1 cellular context compared by ENCODE assay signal in genomic region chr17:28745052-28745776, GRCh38.
TF ChIP-seq lines count a peak whose summit lies in the region.

No MANE protein-coding gene starts in this region.

TF ChIP-seq in H1, 55 proteins besides CTCF, POLR2A, EP300 and RAD21:
- no peak for TF ChIP-seq RNF2 (IDR thresholded peaks at IDR 0.05; ENCODE audit: borderline replicate concordance, low read depth, low read length, missing control alignments, poor library complexity, severe bottlenecking)
- TF ChIP-seq TCF12 (IDR thresholded peaks at IDR 0.05; ENCODE audit: low read depth, low read length), result no peak
- no peak for TF ChIP-seq CREB1 (IDR thresholded peaks at IDR 0.05)
- no peak for TF ChIP-seq ZNF274 (IDR thresholded peaks at IDR 0.05; ENCODE audit: borderline replicate concordance, extremely low read depth, low read length)
- no peak for TF ChIP-seq BRCA1 (IDR thresholded peaks at IDR 0.05; ENCODE audit: low read depth, low read length)
- TF ChIP-seq, protein P1, sequence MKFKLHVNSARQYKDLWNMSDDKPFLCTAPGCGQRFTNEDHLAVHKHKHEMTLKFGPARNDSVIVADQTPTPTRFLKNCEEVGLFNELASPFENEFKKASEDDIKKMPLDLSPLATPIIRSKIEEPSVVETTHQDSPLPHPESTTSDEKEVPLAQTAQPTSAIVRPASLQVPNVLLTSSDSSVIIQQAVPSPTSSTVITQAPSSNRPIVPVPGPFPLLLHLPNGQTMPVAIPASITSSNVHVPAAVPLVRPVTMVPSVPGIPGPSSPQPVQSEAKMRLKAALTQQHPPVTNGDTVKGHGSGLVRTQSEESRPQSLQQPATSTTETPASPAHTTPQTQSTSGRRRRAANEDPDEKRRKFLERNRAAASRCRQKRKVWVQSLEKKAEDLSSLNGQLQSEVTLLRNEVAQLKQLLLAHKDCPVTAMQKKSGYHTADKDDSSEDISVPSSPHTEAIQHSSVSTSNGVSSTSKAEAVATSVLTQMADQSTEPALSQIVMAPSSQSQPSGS (IDR thresholded peaks at IDR 0.05; ENCODE audit: low read length), result no peak
- TF ChIP-seq TAF7 (optimal IDR thresholded peaks at IDR 0.05; ENCODE audit: borderline replicate concordance, low read depth, low read length), result no peak
- TF ChIP-seq EGR1 (IDR thresholded peaks at IDR 0.05; ENCODE audit: borderline replicate concordance, low read depth, low read length), result no peak
- no peak for TF ChIP-seq SUZ12 (IDR thresholded peaks at IDR 0.05; ENCODE audit: low read length)
- TF ChIP-seq, protein P2, sequence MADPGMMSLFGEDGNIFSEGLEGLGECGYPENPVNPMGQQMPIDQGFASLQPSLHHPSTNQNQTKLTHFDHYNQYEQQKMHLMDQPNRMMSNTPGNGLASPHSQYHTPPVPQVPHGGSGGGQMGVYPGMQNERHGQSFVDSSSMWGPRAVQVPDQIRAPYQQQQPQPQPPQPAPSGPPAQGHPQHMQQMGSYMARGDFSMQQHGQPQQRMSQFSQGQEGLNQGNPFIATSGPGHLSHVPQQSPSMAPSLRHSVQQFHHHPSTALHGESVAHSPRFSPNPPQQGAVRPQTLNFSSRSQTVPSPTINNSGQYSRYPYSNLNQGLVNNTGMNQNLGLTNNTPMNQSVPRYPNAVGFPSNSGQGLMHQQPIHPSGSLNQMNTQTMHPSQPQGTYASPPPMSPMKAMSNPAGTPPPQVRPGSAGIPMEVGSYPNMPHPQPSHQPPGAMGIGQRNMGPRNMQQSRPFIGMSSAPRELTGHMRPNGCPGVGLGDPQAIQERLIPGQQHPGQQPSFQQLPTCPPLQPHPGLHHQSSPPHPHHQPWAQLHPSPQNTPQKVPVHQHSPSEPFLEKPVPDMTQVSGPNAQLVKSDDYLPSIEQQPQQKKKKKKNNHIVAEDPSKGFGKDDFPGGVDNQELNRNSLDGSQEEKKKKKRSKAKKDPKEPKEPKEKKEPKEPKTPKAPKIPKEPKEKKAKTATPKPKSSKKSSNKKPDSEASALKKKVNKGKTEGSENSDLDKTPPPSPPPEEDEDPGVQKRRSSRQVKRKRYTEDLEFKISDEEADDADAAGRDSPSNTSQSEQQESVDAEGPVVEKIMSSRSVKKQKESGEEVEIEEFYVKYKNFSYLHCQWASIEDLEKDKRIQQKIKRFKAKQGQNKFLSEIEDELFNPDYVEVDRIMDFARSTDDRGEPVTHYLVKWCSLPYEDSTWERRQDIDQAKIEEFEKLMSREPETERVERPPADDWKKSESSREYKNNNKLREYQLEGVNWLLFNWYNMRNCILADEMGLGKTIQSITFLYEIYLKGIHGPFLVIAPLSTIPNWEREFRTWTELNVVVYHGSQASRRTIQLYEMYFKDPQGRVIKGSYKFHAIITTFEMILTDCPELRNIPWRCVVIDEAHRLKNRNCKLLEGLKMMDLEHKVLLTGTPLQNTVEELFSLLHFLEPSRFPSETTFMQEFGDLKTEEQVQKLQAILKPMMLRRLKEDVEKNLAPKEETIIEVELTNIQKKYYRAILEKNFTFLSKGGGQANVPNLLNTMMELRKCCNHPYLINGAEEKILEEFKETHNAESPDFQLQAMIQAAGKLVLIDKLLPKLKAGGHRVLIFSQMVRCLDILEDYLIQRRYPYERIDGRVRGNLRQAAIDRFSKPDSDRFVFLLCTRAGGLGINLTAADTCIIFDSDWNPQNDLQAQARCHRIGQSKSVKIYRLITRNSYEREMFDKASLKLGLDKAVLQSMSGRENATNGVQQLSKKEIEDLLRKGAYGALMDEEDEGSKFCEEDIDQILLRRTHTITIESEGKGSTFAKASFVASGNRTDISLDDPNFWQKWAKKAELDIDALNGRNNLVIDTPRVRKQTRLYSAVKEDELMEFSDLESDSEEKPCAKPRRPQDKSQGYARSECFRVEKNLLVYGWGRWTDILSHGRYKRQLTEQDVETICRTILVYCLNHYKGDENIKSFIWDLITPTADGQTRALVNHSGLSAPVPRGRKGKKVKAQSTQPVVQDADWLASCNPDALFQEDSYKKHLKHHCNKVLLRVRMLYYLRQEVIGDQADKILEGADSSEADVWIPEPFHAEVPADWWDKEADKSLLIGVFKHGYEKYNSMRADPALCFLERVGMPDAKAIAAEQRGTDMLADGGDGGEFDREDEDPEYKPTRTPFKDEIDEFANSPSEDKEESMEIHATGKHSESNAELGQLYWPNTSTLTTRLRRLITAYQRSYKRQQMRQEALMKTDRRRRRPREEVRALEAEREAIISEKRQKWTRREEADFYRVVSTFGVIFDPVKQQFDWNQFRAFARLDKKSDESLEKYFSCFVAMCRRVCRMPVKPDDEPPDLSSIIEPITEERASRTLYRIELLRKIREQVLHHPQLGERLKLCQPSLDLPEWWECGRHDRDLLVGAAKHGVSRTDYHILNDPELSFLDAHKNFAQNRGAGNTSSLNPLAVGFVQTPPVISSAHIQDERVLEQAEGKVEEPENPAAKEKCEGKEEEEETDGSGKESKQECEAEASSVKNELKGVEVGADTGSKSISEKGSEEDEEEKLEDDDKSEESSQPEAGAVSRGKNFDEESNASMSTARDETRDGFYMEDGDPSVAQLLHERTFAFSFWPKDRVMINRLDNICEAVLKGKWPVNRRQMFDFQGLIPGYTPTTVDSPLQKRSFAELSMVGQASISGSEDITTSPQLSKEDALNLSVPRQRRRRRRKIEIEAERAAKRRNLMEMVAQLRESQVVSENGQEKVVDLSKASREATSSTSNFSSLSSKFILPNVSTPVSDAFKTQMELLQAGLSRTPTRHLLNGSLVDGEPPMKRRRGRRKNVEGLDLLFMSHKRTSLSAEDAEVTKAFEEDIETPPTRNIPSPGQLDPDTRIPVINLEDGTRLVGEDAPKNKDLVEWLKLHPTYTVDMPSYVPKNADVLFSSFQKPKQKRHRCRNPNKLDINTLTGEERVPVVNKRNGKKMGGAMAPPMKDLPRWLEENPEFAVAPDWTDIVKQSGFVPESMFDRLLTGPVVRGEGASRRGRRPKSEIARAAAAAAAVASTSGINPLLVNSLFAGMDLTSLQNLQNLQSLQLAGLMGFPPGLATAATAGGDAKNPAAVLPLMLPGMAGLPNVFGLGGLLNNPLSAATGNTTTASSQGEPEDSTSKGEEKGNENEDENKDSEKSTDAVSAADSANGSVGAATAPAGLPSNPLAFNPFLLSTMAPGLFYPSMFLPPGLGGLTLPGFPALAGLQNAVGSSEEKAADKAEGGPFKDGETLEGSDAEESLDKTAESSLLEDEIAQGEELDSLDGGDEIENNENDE (IDR thresholded peaks at IDR 0.05; ENCODE audit: insufficient replicate concordance, low read length), result no peak
- no peak for TF ChIP-seq RFX5 (IDR thresholded peaks at IDR 0.05; ENCODE audit: borderline replicate concordance, low read depth, low read length)
- peak; percentile 8; the same call in 1 of the 2 replicates for TF ChIP-seq SP1 (IDR thresholded peaks at IDR 0.05; ENCODE audit: low read depth, low read length)
- peak; percentile 66 for TF ChIP-seq TAF1 (IDR thresholded peaks at IDR 0.05; ENCODE audit: low read depth, low read length)
- TF ChIP-seq HDAC2 (IDR thresholded peaks at IDR 0.05; ENCODE audit: borderline replicate concordance in 1 of 2, low read depth in 2 of 2, low read length in 2 of 2), result peak in 1 of 2 experiments; percentile 43; a peak in 1 of 4 replicates
- TF ChIP-seq GABPA (IDR thresholded peaks at IDR 0.05; ENCODE audit: borderline replicate concordance, insufficient read depth, low read length), result no peak
- TF ChIP-seq E2F6 (IDR thresholded peaks at IDR 0.05), result no peak
- 0 out of 2 replicates have a peak, but pooled peaks have one; percentile 58 for TF ChIP-seq KDM1A (IDR thresholded peaks at IDR 0.05; ENCODE audit: borderline replicate concordance, low read length)
- TF ChIP-seq FOSL1 (IDR thresholded peaks at IDR 0.05; ENCODE audit: insufficient read depth, low read depth, low read length), result no peak
- no peak for TF ChIP-seq SP2 (IDR thresholded peaks at IDR 0.05; ENCODE audit: low read length)
- TF ChIP-seq SRF (IDR thresholded peaks at IDR 0.05; ENCODE audit: low read depth, low read length), result no peak
- no peak for TF ChIP-seq CHD2 (IDR thresholded peaks at IDR 0.05; ENCODE audit: low read length)
- no peak for TF ChIP-seq EZH2 (IDR thresholded peaks at IDR 0.05; ENCODE audit: low read depth, low read length, severe bottlenecking)
- TF ChIP-seq SIN3A (conservative IDR thresholded peaks at IDR 0.05 in 1 of 2, IDR thresholded peaks at IDR 0.05 in 1 of 2; ENCODE audit: low read depth in 1 of 2, low read length in 2 of 2), result 0 out of 4 replicates have a peak, but pooled peaks have one; percentile 20 to 26
- TF ChIP-seq RXRA (IDR thresholded peaks at IDR 0.05; ENCODE audit: insufficient read depth, low read depth, low read length), result no peak
- no peak for TF ChIP-seq CBX5 (IDR thresholded peaks at IDR 0.05; ENCODE audit: low read depth, low read length)
- TF ChIP-seq, protein P3, sequence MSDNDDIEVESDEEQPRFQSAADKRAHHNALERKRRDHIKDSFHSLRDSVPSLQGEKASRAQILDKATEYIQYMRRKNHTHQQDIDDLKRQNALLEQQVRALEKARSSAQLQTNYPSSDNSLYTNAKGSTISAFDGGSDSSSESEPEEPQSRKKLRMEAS (IDR thresholded peaks at IDR 0.05), result 0 out of 2 replicates have a peak, but pooled peaks have one; percentile 19
- no peak; the same call in 1 of the 2 replicates for TF ChIP-seq PHF8 (conservative IDR thresholded peaks at IDR 0.05; ENCODE audit: low read depth, low read length)
- TF ChIP-seq CHD1 (IDR thresholded peaks at IDR 0.05; ENCODE audit: low read depth, low read length), result peak; percentile 75; the same call in 1 of the 2 replicates
- no peak for TF ChIP-seq KDM5A (IDR thresholded peaks at IDR 0.05; ENCODE audit: low read length)
- TF ChIP-seq POLR2AphosphoS5 (IDR thresholded peaks at IDR 0.05; ENCODE audit: low read depth, low read length), result peak; percentile 94
- TF ChIP-seq POU5F1 (IDR thresholded peaks at IDR 0.05; ENCODE audit: low read depth, low read length), result no peak
- no peak for TF ChIP-seq GTF2F1 (IDR thresholded peaks at IDR 0.05; ENCODE audit: borderline replicate concordance, low read depth, low read length)
- TF ChIP-seq SIRT6 (IDR thresholded peaks at IDR 0.05; ENCODE audit: low read length), result no peak
- TF ChIP-seq NANOG (IDR thresholded peaks at IDR 0.05; ENCODE audit: insufficient read depth, low read depth, low read length, poor library complexity, severe bottlenecking), result no peak
- TF ChIP-seq HDAC6 (IDR thresholded peaks at IDR 0.05; ENCODE audit: low read depth, low read length), result no peak
- no peak for TF ChIP-seq CEBPB (IDR thresholded peaks at IDR 0.05; ENCODE audit: low read depth, low read length)
- TF ChIP-seq SP4 (IDR thresholded peaks at IDR 0.05; ENCODE audit: low read length), result no peak
- TF ChIP-seq CBX8 (IDR thresholded peaks at IDR 0.05; ENCODE audit: borderline replicate concordance, low read depth, low read length), result no peak
- no peak for TF ChIP-seq RBBP5 (IDR thresholded peaks at IDR 0.05; ENCODE audit: borderline replicate concordance, low read depth, low read length)
- TF ChIP-seq YY1 (IDR thresholded peaks at IDR 0.05; ENCODE audit: low read depth, low read length), result no peak
- TF ChIP-seq KDM4A (IDR thresholded peaks at IDR 0.05; ENCODE audit: low read depth, low read length, severe bottlenecking), result no peak
- no peak for TF ChIP-seq SIX5 (IDR thresholded peaks at IDR 0.05; ENCODE audit: low read depth, low read length)
- no peak for TF ChIP-seq BACH1 (IDR thresholded peaks at IDR 0.05; ENCODE audit: low read length)
- TF ChIP-seq, protein P4, sequence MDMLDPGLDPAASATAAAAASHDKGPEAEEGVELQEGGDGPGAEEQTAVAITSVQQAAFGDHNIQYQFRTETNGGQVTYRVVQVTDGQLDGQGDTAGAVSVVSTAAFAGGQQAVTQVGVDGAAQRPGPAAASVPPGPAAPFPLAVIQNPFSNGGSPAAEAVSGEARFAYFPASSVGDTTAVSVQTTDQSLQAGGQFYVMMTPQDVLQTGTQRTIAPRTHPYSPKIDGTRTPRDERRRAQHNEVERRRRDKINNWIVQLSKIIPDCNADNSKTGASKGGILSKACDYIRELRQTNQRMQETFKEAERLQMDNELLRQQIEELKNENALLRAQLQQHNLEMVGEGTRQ (IDR thresholded peaks at IDR 0.05; ENCODE audit: low read length), result no peak
- TF ChIP-seq SAP30 (IDR thresholded peaks at IDR 0.05; ENCODE audit: insufficient read depth, insufficient replicate concordance, low read length), result no peak
- no peak for TF ChIP-seq JUN (IDR thresholded peaks at IDR 0.05; ENCODE audit: low read depth, low read length)
- no peak for TF ChIP-seq TEAD4 (IDR thresholded peaks at IDR 0.05; ENCODE audit: low read depth, low read length)
- peak; percentile 35 for TF ChIP-seq ASH2L (IDR thresholded peaks at IDR 0.05; ENCODE audit: low read length)
- TF ChIP-seq CTBP2 (IDR thresholded peaks at IDR 0.05; ENCODE audit: borderline replicate concordance, insufficient read depth, insufficient read length, low read length), result no peak
- no peak for TF ChIP-seq NRF1 (IDR thresholded peaks at IDR 0.05; ENCODE audit: low read depth, low read length)
- peak; percentile 46; the same call in 1 of the 2 replicates for TF ChIP-seq TBP (IDR thresholded peaks at IDR 0.05; ENCODE audit: low read depth, low read length)
- TF ChIP-seq MAFK (IDR thresholded peaks at IDR 0.05; ENCODE audit: low read depth, low read length), result no peak
